18 cellular contexts compared by ENCODE assay signal in the genomic region with DNA sequence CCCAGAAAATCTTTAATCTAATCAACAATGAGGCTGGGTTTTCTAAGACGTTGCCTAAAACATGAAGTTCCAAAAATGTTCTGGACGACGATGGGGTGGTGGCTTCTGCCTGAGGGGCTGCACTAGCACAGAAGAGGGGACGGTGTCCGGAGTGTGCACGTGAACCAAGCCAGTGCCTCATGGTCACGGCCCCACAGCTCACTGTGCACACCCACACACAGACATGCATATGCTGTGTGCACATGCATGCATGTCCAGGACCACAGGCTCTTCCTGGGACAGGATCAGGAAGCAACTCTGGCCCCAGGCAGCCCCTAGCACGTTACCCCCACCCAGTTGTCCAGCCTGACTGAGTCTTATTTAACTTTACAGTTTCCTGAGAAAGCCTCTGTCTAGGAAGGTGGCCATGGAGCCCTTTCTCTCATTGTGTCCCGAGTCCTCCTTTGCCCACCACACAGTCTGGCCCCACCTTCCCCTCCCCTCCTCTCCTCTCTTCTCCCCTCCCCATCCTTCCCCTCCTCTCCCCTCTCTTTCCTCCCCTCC.
"Had no signal": no experiment of that assay in that cellular context is flagged by ENCODE, and none has a peak within 500 bp of the region (broad histone marks: within the 10 kb centered on the region; RNA-seq: fewer than 3 reads in every experiment).

No MANE protein-coding gene starts in this region.

- H3K4me3 Mint-ChIP-seq: activated B cell treated with CpG ODN at 0.5 μM for 24 hours; activated naive CD8-positive, alpha-beta T cell treated with anti-CD3 and anti-CD28 coated beads, Interleukin-2, amount 50 U/mL, for 24 hours; activated T-helper 1 cell treated with anti-CD3 and anti-CD28 coated beads, Interleukin-12 subunit alpha, Interleukin-12 subunit beta, Interleukin-2, Interleukin-4 antibody, amounts not matched to agents 30 ng/mL and 10 ng/mL and 1 ng/mL, durations not matched to agents 14 hours and 24 hours and 36 hours; naive B cell; neural progenitor cell; stimulated activated naive B cell treated with anti-CD40 and anti-IgM and Interleukin-4, amounts not matched to agents 10 μg/mL and 1 μg/mL and 100 μg/mL, for 72 hours had no signal

- H3K4me2 ChIP-seq: neural progenitor cell had no signal

- H3K27me3 Mint-ChIP-seq: activated B cell treated with CpG ODN at 0.5 μM for 24 hours had no signal

- H3K4me1 ChIP-seq: pancreas had no signal

- H3K9me3 Mint-ChIP-seq: activated naive CD8-positive, alpha-beta T cell treated with anti-CD3 and anti-CD28 coated beads, Interleukin-2, amount 50 U/mL, for 24 hours; activated T-helper 1 cell treated with anti-CD3 and anti-CD28 coated beads, Interleukin-12 subunit alpha, Interleukin-12 subunit beta, Interleukin-2, Interleukin-4 antibody, amounts not matched to agents 30 ng/mL and 10 ng/mL and 1 ng/mL, durations not matched to agents 14 hours and 24 hours and 36 hours had no signal

- H3K4me3 ChIP-seq: gastroesophageal sphincter, heart left ventricle, left ventricle myocardium inferior, neural progenitor cell, pancreas, tibial nerve had no signal

- H3K9ac ChIP-seq: neural progenitor cell had no signal

- H3K27ac Mint-ChIP-seq: activated B cell treated with CpG ODN at 0.5 μM for 24 hours; activated naive CD8-positive, alpha-beta T cell treated with anti-CD3 and anti-CD28 coated beads, Interleukin-2, amount 50 U/mL, for 24 hours; activated T-helper 1 cell treated with anti-CD3 and anti-CD28 coated beads, Interleukin-12 subunit alpha, Interleukin-12 subunit beta, Interleukin-2, Interleukin-4 antibody, amounts not matched to agents 30 ng/mL and 10 ng/mL and 1 ng/mL, durations not matched to agents 14 hours and 24 hours and 36 hours; stimulated activated naive B cell treated with anti-CD40 and anti-IgM and Interleukin-4, amounts not matched to agents 10 μg/mL and 1 μg/mL and 100 μg/mL, for 72 hours had no signal

- H2AFZ ChIP-seq: neural progenitor cell had no signal

- DNase-seq: activated B cell treated with CpG ODN at 0.5 μM for 24 hours; activated CD4-positive, alpha-beta T cell treated with anti-CD3 and anti-CD28 coated beads, Interleukin-2, amount 50 U/mL, for 1 hour; activated naive CD4-positive, alpha-beta T cell treated with Interleukin-2 at 50 U/mL for 16 hours; activated naive CD8-positive, alpha-beta T cell treated with anti-CD3 and anti-CD28 coated beads, Interleukin-2, amount 50 U/mL, for 24 hours; activated T-cell treated with anti-CD3 and anti-CD28 coated beads for 4 hours; anterior cingulate cortex; cortex of kidney; left ventricle myocardium inferior; naive B cell; stimulated activated naive B cell treated with anti-CD40 and anti-IgM and Interleukin-4, amounts not matched to agents 10 μg/mL and 1 μg/mL and 100 μg/mL, for 72 hours; T-helper 2 cell had no signal

- ATAC-seq: activated naive CD8-positive, alpha-beta T cell treated with anti-CD3 and anti-CD28 coated beads, Interleukin-2, amount 50 U/mL, for 24 hours; gastroesophageal sphincter; heart left ventricle; pancreas; sciatic nerve; stimulated activated naive B cell treated with anti-CD40 and anti-IgM and Interleukin-4, amounts not matched to agents 10 μg/mL and 1 μg/mL and 100 μg/mL, for 72 hours had no signal

- H3K9me3 ChIP-seq: gastroesophageal sphincter, heart left ventricle, left ventricle myocardium inferior, pancreas had no signal

- H3K36me3 ChIP-seq: gastroesophageal sphincter, heart left ventricle, left ventricle myocardium inferior, neural progenitor cell, pancreas, tibial nerve had no signal

- H3K27me3 ChIP-seq: heart left ventricle, neural progenitor cell, pancreas, tibial nerve had no signal

- FAIRE-seq: pancreas had no signal

- H3K27ac ChIP-seq: gastroesophageal sphincter, heart left ventricle, left ventricle myocardium inferior, neural progenitor cell, pancreas, tibial nerve had no signal
